Comparison of ENCODE assay signal across 22 cellular contexts in genomic region chr1:165648919-165649572, GRCh38. TPM values are rescaled to one million over a fixed set of nuclear protein-coding genes. Genes with fewer than 3 reads are reported as not detected.
A peak's percentile ranks its signal among the peaks of the same experiment; 100 is the strongest.
DNase-seq lines count a peak whose midpoint lies in the region; ATAC-seq, FAIRE-seq and TF ChIP-seq lines count a peak whose summit lies in the region.
"Had no signal": no experiment of that assay in that cellular context is flagged by ENCODE, and none has a peak within 500 bp of the region (broad histone marks: within the 10 kb centered on the region; RNA-seq: fewer than 3 reads in every experiment).

No MANE protein-coding gene starts in this region.

- H3K23me2 ChIP-seq in H1 (ENCODE audit: low read depth, low read length) = no peaks in the 10 kb centered on the region

- no peak overlapping the region for H2BK5ac ChIP-seq in H1 (ENCODE audit: low read depth, low read length)

- peak; percentile 17 for ATAC-seq in Right ventricle myocardium superior (ENCODE audit: poor library complexity)
- ATAC-seq in right cardiac atrium = no peak
- no peak for ATAC-seq in HepG2
- no peak for ATAC-seq in right lobe of liver
- ATAC-seq: GM12878 had no signal

- H3K36me3 ChIP-seq in HepG2 (replicated peaks in 1 of 2; ENCODE audit: control insufficient read depth in 1 of 2, insufficient read depth in 2 of 2, low read length in 2 of 2) = peaks cover 3 to 17% of the 10 kb centered on the region in 2 experiments; a peak in 2 of 5 replicates
- peaks cover 0 to 26% (median 8%) of the 10 kb centered on the region in 4 donors for H3K36me3 ChIP-seq in right lobe of liver
- H3K36me3 ChIP-seq in H1 (ENCODE audit: control insufficient read depth in 2 of 4, insufficient read depth in 4 of 4, low read length in 3 of 4) = peaks cover 0 to 9% (median 1%) of the 10 kb centered on the region in 4 experiments; a peak in 5 of 8 replicates
- H3K36me3 ChIP-seq: BE2C, HAP-1 had no signal

- DNase-seq in Right ventricle myocardium superior (no peak), right cardiac atrium (no peak), HepG2 (ENCODE audit: low spot score) (no peak), right lobe of liver (no peak), H1 (ENCODE audit: low read depth in 1 of 2, low spot score in 2 of 2) (no peak), cerebellar nuclear complex (lab: John Stamatoyannopoulos, UW) (no peak)
- DNase-seq in stimulated activated CD4-positive, alpha-beta T cell treated with anti-CD3 and anti-CD28 coated beads, Interleukin-2, amount 100 ng/mL, for 48 hours = no peak
- DNase-seq: ACHN; BE2C; C1 segment of cervical spinal cord; CD4-positive, CD25-positive, alpha-beta regulatory T cell; CD8-positive, alpha-beta memory T cell; COR-L47; DMS 273 treated with DMSO at 0.1 percent for 48 hours; DMS53; DND-41; EL; IMR-90 had no signal

- H3K4ac ChIP-seq in H1 (replicated peaks; ENCODE audit: insufficient read length, low read depth, low read length) = no peak overlapping the region

- H3K14ac ChIP-seq in H1 (ENCODE audit: insufficient read length) = no peak overlapping the region

- no peak overlapping the region for H4K5ac ChIP-seq in H1 (ENCODE audit: insufficient read length, low read depth, low read length)

- in situ Hi-C loops in HepG2 (cut with HindIII; ENCODE audit: extremely low pct_ligation_motif_present, low pct_unique_long_range_greater_than_20kb) = no loop called here

- no peak overlapping the region for H3K23ac ChIP-seq in H1 (ENCODE audit: insufficient read length)

- H3K27me3 ChIP-seq in right cardiac atrium (ENCODE audit: control insufficient read depth, insufficient read depth) (no peaks in the 10 kb centered on the region), HepG2 (ENCODE audit: control insufficient read depth in 1 of 2, insufficient read depth in 2 of 2, low read length in 2 of 2) (no peaks in the 10 kb centered on the region), right lobe of liver (no peaks in the 10 kb centered on the region), H1 (replicated peaks in 1 of 4; ENCODE audit: control insufficient read depth in 3 of 4, extremely low read depth in 1 of 4, insufficient read depth in 3 of 4, low read length in 3 of 4) (no peaks in the 10 kb centered on the region)
- H3K27me3 ChIP-seq: BE2C had no signal

- no peak overlapping the region for H2BK12ac ChIP-seq in H1 (ENCODE audit: low read depth, low read length)

- H3K4me1 ChIP-seq in right cardiac atrium (ENCODE audit: control insufficient read depth, insufficient read depth, low read length) = peaks cover 4% of the 10 kb centered on the region
- peaks cover 27% of the 10 kb centered on the region for H3K4me1 ChIP-seq in HepG2 (ENCODE audit: insufficient read depth, low read length)
- peaks cover 0 to 32% (median 8%) of the 10 kb centered on the region in 4 donors for H3K4me1 ChIP-seq in right lobe of liver
- H3K4me1 ChIP-seq in H1 (replicated peaks in 1 of 4; ENCODE audit: control insufficient read depth in 3 of 4, insufficient read depth in 4 of 4, low read length in 3 of 4) = peaks cover 0 to 3% (median 0%) of the 10 kb centered on the region in 4 experiments; a peak in 1 of 7 replicates
- H3K4me1 ChIP-seq: BE2C, HAP-1 had no signal

- TF ChIP-seq POLR2A in HepG2 (IDR thresholded peaks at IDR 0.05; ENCODE audit: insufficient read depth in 1 of 2, low read depth in 2 of 2, low read length in 2 of 2) = no peak
- TF ChIP-seq POLR2A in right lobe of liver (IDR thresholded peaks at IDR 0.05) = no peak
- no peak for TF ChIP-seq POLR2A in H1 (IDR thresholded peaks at IDR 0.05; ENCODE audit: control extremely low read depth in 1 of 2, low read depth in 2 of 2, low read length in 2 of 2)

- H2BK120ac ChIP-seq in H1 (replicated peaks; ENCODE audit: low read depth, low read length) = no peak overlapping the region

- no peak overlapping the region for H4K91ac ChIP-seq in H1 (replicated peaks; ENCODE audit: insufficient read length, low read length)

- H3K18ac ChIP-seq in H1 (ENCODE audit: extremely low read depth, low read length) = no peak overlapping the region

- H3K27ac ChIP-seq in right cardiac atrium (ENCODE audit: low read length) = no peak overlapping the region
- H3K27ac ChIP-seq in HepG2 (ENCODE audit: extremely low read length, insufficient read depth, low read length) = no peak overlapping the region
- H3K27ac ChIP-seq in right lobe of liver = no peak overlapping the region
- H3K27ac ChIP-seq in H1 (ENCODE audit: low read depth, low read length) = no peak overlapping the region
- H3K27ac ChIP-seq: HL-60 had no signal

- H2AFZ ChIP-seq in HepG2 (ENCODE audit: low read length) (no peak overlapping the region), H1 (ENCODE audit: low read length) (no peak overlapping the region)

- peaks cover 2% of the 10 kb centered on the region; the same call in 1 of the 2 replicates for H3K79me1 ChIP-seq in H1 (ENCODE audit: low read depth, low read length)

- no peak overlapping the region for H2AK5ac ChIP-seq in H1 (ENCODE audit: low read depth, low read length)

- H3K4me2 ChIP-seq in HepG2 (ENCODE audit: low read depth, low read length) (no peak overlapping the region), H1 (ENCODE audit: insufficient read depth in 1 of 2, low read depth in 2 of 2, low read length in 2 of 2) (no peak overlapping the region)

- H3K79me2 ChIP-seq in HepG2 (ENCODE audit: insufficient read depth, low read length) = no peaks in the 10 kb centered on the region
- no peaks in the 10 kb centered on the region; a peak in 1 of 4 replicates for H3K79me2 ChIP-seq in H1 (ENCODE audit: control insufficient read depth in 1 of 2, insufficient read depth in 2 of 2, low read length in 2 of 2)

- TF ChIP-seq RAD21 in HepG2 (CRISPR knock-in tag; IDR thresholded peaks at IDR 0.05) = no peak
- no peak for TF ChIP-seq RAD21 in H1 (IDR thresholded peaks at IDR 0.05 in 1 of 2, conservative IDR thresholded peaks at IDR 0.05 in 1 of 2; ENCODE audit: low read depth in 2 of 2, low read length in 2 of 2)

- H3K56ac ChIP-seq in H1 (replicated peaks; ENCODE audit: insufficient read length, low read depth, low read length) = no peak overlapping the region

- H3K9me3 ChIP-seq in right cardiac atrium (ENCODE audit: control insufficient read depth, low read length) (no peaks in the 10 kb centered on the region), HepG2 (ENCODE audit: low read length) (no peaks in the 10 kb centered on the region), right lobe of liver (no peaks in the 10 kb centered on the region), H1 (ENCODE audit: insufficient read depth in 2 of 2, low read depth in 1 of 2, low read length in 1 of 2) (no peaks in the 10 kb centered on the region)
- H3K9me3 ChIP-seq: BE2C, HAP-1 had no signal

- intact Hi-C loops in Right ventricle myocardium superior (cut with DNase I) (no loop called here), right cardiac atrium (cut with DNase I) (no loop called here), HepG2 (cut with micrococcal nuclease; ENCODE audit: unreplicated experiment) (no loop called here), right lobe of liver (cut with DNase I) (no loop called here)

- CTCF ChIA-PET in HepG2 (lab: Yijun Ruan, JAX; ENCODE audit: low intra/inter-chr PET ratio, low total read pairs) (no interaction called here), H1 (lab: Charles Lee; ENCODE audit: partially characterized antibody) (interaction anchor here (1.8 to 1.9 kb wide), 2 partner anchors 12 to 48 kb away, joined by 4 to 6 read pairs; no protein-coding TSS in a partner anchor)

- BruUV-seq in HepG2 (replicated peaks; lab: Mats Ljungman, UMichigan) = no TSS peak

- H3K9ac ChIP-seq in HepG2 (ENCODE audit: insufficient read depth, low read depth, low read length) (no peak overlapping the region), H1 (replicated peaks in 1 of 4; ENCODE audit: extremely low read depth in 1 of 4, low read depth in 3 of 4, low read length in 3 of 4) (no peak overlapping the region)

- FAIRE-seq in HepG2 (lab: Jason Lieb, UNC) (no peak), H1 (lab: Jason Lieb, UNC) (no peak)
- FAIRE-seq: A204.1, GM12878 had no signal

- H3K4me3 ChIP-seq in right cardiac atrium (ENCODE audit: low read length) = no peak overlapping the region
- no peak overlapping the region for H3K4me3 ChIP-seq in HepG2 (replicated peaks in 1 of 3; ENCODE audit: insufficient read depth in 1 of 3, low read depth in 2 of 3, low read length in 3 of 3)
- no peak overlapping the region for H3K4me3 ChIP-seq in right lobe of liver
- no peak overlapping the region for H3K4me3 ChIP-seq in H1 (ENCODE audit: extremely low read depth in 1 of 4, insufficient read depth in 2 of 4, low read depth in 3 of 4, low read length in 4 of 4)
- H3K4me3 ChIP-seq: GM12878, HAP-1 had no signal

- H4K20me1 ChIP-seq in HepG2 (ENCODE audit: insufficient read depth, low read length) (no peaks in the 10 kb centered on the region), H1 (replicated peaks in 1 of 2; ENCODE audit: control insufficient read depth in 1 of 2, insufficient read depth in 2 of 2, low read length in 2 of 2) (peaks cover 0 to 2% of the 10 kb centered on the region in 2 experiments)

- H2BK20ac ChIP-seq in H1 (ENCODE audit: low read length) = no peak overlapping the region

- no peak overlapping the region; the same call in 1 of the 2 replicates for H4K8ac ChIP-seq in H1 (ENCODE audit: extremely low read depth, insufficient read depth, low read length)

- POLR2A ChIA-PET in HepG2 (lab: Yijun Ruan, JAX) = no interaction called here
- POLR2A ChIA-PET in H1 (lab: Charles Lee; ENCODE audit: partially characterized antibody) = interaction anchor here (0.6 to 1.3 kb wide), 3 partner anchors 9 to 49 kb away, joined by 3 to 5 read pairs (median 3); partner anchors contain the start of gene ALDH9A1

- WGBS in right cardiac atrium = 79% methylated on average over 7 of the region's 7 CpGs
- 94% methylated on average over 7 of the region's 7 CpGs for WGBS in HepG2 (ENCODE audit: low lambda C conversion rate)
- WGBS in right lobe of liver (ENCODE audit: insufficient coverage, low coverage, low lambda C conversion rate, missing lambda C conversion rate) = 79% methylated on average over 3 of the region's 7 CpGs
- 88% methylated on average over 7 of the region's 7 CpGs; no CpG with 5 or more reads in 1 of the 2 experiments for WGBS in H1 (ENCODE audit: extremely low coverage in 1 of 2, insufficient coverage in 1 of 2, insufficient read length in 1 of 2, insufficient replicate concordance in 2 of 2, low coverage in 1 of 2, low lambda C conversion rate in 2 of 2, missing lambda C conversion rate in 1 of 2), 2 experiments

- H2BK15ac ChIP-seq in H1 (ENCODE audit: low read length) = no peak overlapping the region

- TF ChIP-seq CTCF in HepG2 (CRISPR knock-in tag; IDR thresholded peaks at IDR 0.05) = no peak
- no peak for TF ChIP-seq CTCF in right lobe of liver (IDR thresholded peaks at IDR 0.05)
- no peak for TF ChIP-seq CTCF in H1 (IDR thresholded peaks at IDR 0.05; ENCODE audit: control extremely low read depth in 1 of 3, insufficient read depth in 1 of 3, low read depth in 1 of 3, low read length in 3 of 3)

- TF ChIP-seq EP300 in HepG2 (IDR thresholded peaks at IDR 0.05; ENCODE audit: low read depth in 2 of 2, low read length in 2 of 2) (no peak), HepG2 (CRISPR knock-in tag; IDR thresholded peaks at IDR 0.05; ENCODE audit: borderline replicate concordance) (no peak), H1 (IDR thresholded peaks at IDR 0.05; ENCODE audit: borderline replicate concordance in 1 of 2, low read depth in 2 of 2, low read length in 2 of 2) (no peak)

RNA-seq across cellular contexts. Expression of gene MGST3, which starts 18.0 kb away (rescaled TPM):
- total RNA-seq in Right ventricle myocardium superior (601 TPM), right cardiac atrium (100 to 1,000 TPM; 444 to 541 (median 465) TPM), HepG2 (2016; rRNA removed; fragmentation: Illumina TruSeq; extraction: Trizol) (34.3 and 59.7 TPM in 2 replicates), right lobe of liver (100 to 1,000 TPM in 3 of 6 experiments, 10 to 100 TPM in 3; 74.0 to 141 (median 103) TPM)
- polyA plus RNA-seq in right cardiac atrium (805 TPM), HepG2 (2011; rRNA removed) (54.7 and 61.2 TPM in 2 replicates), H1 (2011; rRNA removed) (201 and 257 TPM in 2 replicates)
- total RNA-seq in HepG2 (2016; cell fraction: cytosol; rRNA removed; fragmentation: Illumina TruSeq; extraction: Trizol; ENCODE audit: low read depth) = 11.6 and 14.9 TPM in 2 replicates
- total RNA-seq in HepG2 (2016; cell fraction: insoluble cytoplasmic fraction; rRNA removed; fragmentation: Illumina TruSeq; extraction: Trizol) = 39.1 and 57.7 TPM in 2 replicates
- total RNA-seq in HepG2 (2016; cell fraction: membrane; rRNA removed; fragmentation: Illumina TruSeq; extraction: Trizol) = 12.2 and 18.3 TPM in 2 replicates
- total RNA-seq in HepG2 (2016; cell fraction: nucleus; rRNA removed; fragmentation: Illumina TruSeq; extraction: Trizol) = 32.4 and 38.4 TPM in 2 replicates
- polyA plus RNA-seq in HepG2 (2011; cell fraction: cytosol; rRNA removed) = 57.4 and 63.3 TPM in 2 replicates
- 31.0 and 32.2 TPM in 2 replicates for polyA plus RNA-seq in HepG2 (2011; cell fraction: nucleus; rRNA removed)
- polyA plus RNA-seq in HepG2 (2012) = 28.7 and 43.7 TPM in 2 replicates
- 12.4 and 14.4 TPM in 2 replicates for polyA plus RNA-seq in HepG2 (2016; cell fraction: cytosol; fragmentation: Illumina TruSeq; extraction: Trizol; ENCODE audit: low read depth)
- polyA plus RNA-seq in HepG2 (2016; cell fraction: insoluble cytoplasmic fraction; fragmentation: Illumina TruSeq; extraction: Trizol; ENCODE audit: low read depth) = 29.5 and 43.0 TPM in 2 replicates
- 12.9 and 15.3 TPM in 2 replicates for polyA plus RNA-seq in HepG2 (2016; cell fraction: membrane; fragmentation: Illumina TruSeq; extraction: Trizol; ENCODE audit: low read depth)
- polyA plus RNA-seq in HepG2 (2016; cell fraction: nucleus; fragmentation: Illumina TruSeq; extraction: Trizol; ENCODE audit: insufficient read depth, low read depth) = 45.3 and 49.9 TPM in 2 replicates
- polyA minus RNA-seq in HepG2 (2011; rRNA and poly(A)+ RNA removed; ENCODE audit: low replicate concordance) = 38.9 and 110 TPM in 2 replicates
- polyA minus RNA-seq in HepG2 (2011; cell fraction: cytosol; rRNA and poly(A)+ RNA removed) = 16.2 and 23.4 TPM in 2 replicates
- 25.5 and 28.5 TPM in 2 replicates for polyA minus RNA-seq in HepG2 (2011; cell fraction: nucleus; rRNA and poly(A)+ RNA removed)
- 124 and 133 TPM in 2 replicates for total RNA-seq in H1 (2021; fragmentation: NEBNext Ultra II Directional; extraction: Animal tissue kit (Norgen Biotek cat#: 25700))
- polyA plus RNA-seq in H1 (2011; cell fraction: cytosol; rRNA removed) = 134 TPM
- 177 TPM for polyA plus RNA-seq in H1 (2011; cell fraction: nucleus; rRNA removed)
- 118 to 165 TPM (median 159 TPM) in 4 replicates for polyA plus RNA-seq in H1 (2012, experiment 1 of 2)
- polyA plus RNA-seq in H1 (2012, experiment 2 of 2) = 285 TPM
- 439 TPM for polyA plus RNA-seq in H1 (2013, experiment 1 of 2)
- 378 TPM for polyA plus RNA-seq in H1 (2013, experiment 2 of 2)
- polyA minus RNA-seq in H1 (2011; rRNA and poly(A)+ RNA removed) = 48.7 and 52.1 TPM in 2 replicates
- polyA minus RNA-seq in H1 (2011; cell fraction: cytosol; rRNA and poly(A)+ RNA removed) = 41.5 TPM
- polyA minus RNA-seq in H1 (2011; cell fraction: nucleus; rRNA and poly(A)+ RNA removed) = 54.9 TPM

RNA-seq across cellular contexts. Expression of gene ALDH9A1, which starts 49.3 kb away (rescaled TPM):
- 54.7 TPM for total RNA-seq in Right ventricle myocardium superior
- total RNA-seq in right cardiac atrium = 10 to 100 TPM; 42.9 to 49.7 (median 45.7) TPM
- 34.5 TPM for polyA plus RNA-seq in right cardiac atrium
- total RNA-seq in HepG2 (2016; rRNA removed; fragmentation: Illumina TruSeq; extraction: Trizol) = 38.5 and 52.7 TPM in 2 replicates
- 7.1 and 9.1 TPM in 2 replicates for total RNA-seq in HepG2 (2016; cell fraction: cytosol; rRNA removed; fragmentation: Illumina TruSeq; extraction: Trizol; ENCODE audit: low read depth)
- total RNA-seq in HepG2 (2016; cell fraction: insoluble cytoplasmic fraction; rRNA removed; fragmentation: Illumina TruSeq; extraction: Trizol) = 38.4 and 54.3 TPM in 2 replicates
- total RNA-seq in HepG2 (2016; cell fraction: membrane; rRNA removed; fragmentation: Illumina TruSeq; extraction: Trizol) = 14.3 and 17.8 TPM in 2 replicates
- 19.4 and 21.3 TPM in 2 replicates for total RNA-seq in HepG2 (2016; cell fraction: nucleus; rRNA removed; fragmentation: Illumina TruSeq; extraction: Trizol)
- 17.1 and 27.5 TPM in 2 replicates for polyA plus RNA-seq in HepG2 (2011; rRNA removed)
- 11.1 and 19.0 TPM in 2 replicates for polyA plus RNA-seq in HepG2 (2011; cell fraction: cytosol; rRNA removed)
- polyA plus RNA-seq in HepG2 (2011; cell fraction: nucleus; rRNA removed) = 6.4 and 7.2 TPM in 2 replicates
- 17.1 and 26.3 TPM in 2 replicates for polyA plus RNA-seq in HepG2 (2012)
- 3.8 and 4.1 TPM in 2 replicates for polyA plus RNA-seq in HepG2 (2016; cell fraction: cytosol; fragmentation: Illumina TruSeq; extraction: Trizol; ENCODE audit: low read depth)
- 44.3 and 45.9 TPM in 2 replicates for polyA plus RNA-seq in HepG2 (2016; cell fraction: insoluble cytoplasmic fraction; fragmentation: Illumina TruSeq; extraction: Trizol; ENCODE audit: low read depth)
- 9.1 and 10.6 TPM in 2 replicates for polyA plus RNA-seq in HepG2 (2016; cell fraction: membrane; fragmentation: Illumina TruSeq; extraction: Trizol; ENCODE audit: low read depth)
- polyA plus RNA-seq in HepG2 (2016; cell fraction: nucleus; fragmentation: Illumina TruSeq; extraction: Trizol; ENCODE audit: insufficient read depth, low read depth) = 19.2 and 22.1 TPM in 2 replicates
- polyA minus RNA-seq in HepG2 (2011; rRNA and poly(A)+ RNA removed; ENCODE audit: low replicate concordance) = 23.3 and 82.5 TPM in 2 replicates
- 19.5 and 19.6 TPM in 2 replicates for polyA minus RNA-seq in HepG2 (2011; cell fraction: cytosol; rRNA and poly(A)+ RNA removed)
- polyA minus RNA-seq in HepG2 (2011; cell fraction: nucleus; rRNA and poly(A)+ RNA removed) = 14.4 and 23.9 TPM in 2 replicates
- total RNA-seq in right lobe of liver = 100 to 1,000 TPM in 3 of 6 experiments, 10 to 100 TPM in 3; 69.7 to 139 (median 93.8) TPM
- total RNA-seq in H1 (2021; fragmentation: NEBNext Ultra II Directional; extraction: Animal tissue kit (Norgen Biotek cat#: 25700)) = 57.6 and 62.7 TPM in 2 replicates
- polyA plus RNA-seq in H1 (2011; rRNA removed) = 24.3 and 63.8 TPM in 2 replicates
- polyA plus RNA-seq in H1 (2011; cell fraction: cytosol; rRNA removed) = 62.1 TPM
- 18.2 TPM for polyA plus RNA-seq in H1 (2011; cell fraction: nucleus; rRNA removed)
- 48.3 to 50.8 TPM (median 50.4 TPM) in 4 replicates for polyA plus RNA-seq in H1 (2012, experiment 1 of 2)
- 17.2 TPM for polyA plus RNA-seq in H1 (2012, experiment 2 of 2)
- 46.4 TPM for polyA plus RNA-seq in H1 (2013, experiment 1 of 2)
- 46.5 TPM for polyA plus RNA-seq in H1 (2013, experiment 2 of 2)
- 33.6 and 43.6 TPM in 2 replicates for polyA minus RNA-seq in H1 (2011; rRNA and poly(A)+ RNA removed)
- polyA minus RNA-seq in H1 (2011; cell fraction: cytosol; rRNA and poly(A)+ RNA removed) = 32.1 TPM
- 23.3 TPM for polyA minus RNA-seq in H1 (2011; cell fraction: nucleus; rRNA and poly(A)+ RNA removed)
